26 cellular contexts compared by ENCODE assay signal in genomic region chr14:75650253-75651058, GRCh38. TPM values are rescaled to one million over a fixed set of nuclear protein-coding genes. Genes with fewer than 3 reads are reported as not detected.
DNase-seq lines count a peak whose midpoint lies in the region; ATAC-seq, FAIRE-seq and TF ChIP-seq lines count a peak whose summit lies in the region.
"Had no signal": no experiment of that assay in that cellular context is flagged by ENCODE, and none has a peak within 500 bp of the region (broad histone marks: within the 10 kb centered on the region; RNA-seq: fewer than 3 reads in every experiment).

No MANE protein-coding gene starts in this region.

- peak; percentile 32 for ATAC-seq in left lobe of liver
- ATAC-seq in HG02970 (IDR thresholded peaks at IDR 0.05; ENCODE audit: low FRiP score, unreplicated experiment), result no peak
- no peak for ATAC-seq in HG02588 (IDR thresholded peaks at IDR 0.05; ENCODE audit: unreplicated experiment)
- ATAC-seq: HCT116 had no signal

- in situ Hi-C loops in mammary epithelial cell (cut with MboI; ENCODE audit: low sequenced_read_pairs in 2 of 2), result loop anchor here (5.0 to 25.0 kb wide), 2 partner anchors 73 to 513 kb away; partner anchors contain the start of genes FLVCR2 (in 1 of the 2) and NEK9 (in 1 of the 2)

- H3K27me3 Mint-ChIP-seq in MCF 10A (ENCODE audit: insufficient read depth, unreplicated experiment), result no peaks in the 10 kb centered on the region
- H3K27me3 Mint-ChIP-seq in nephron (ENCODE audit: low read depth), result no peaks in the 10 kb centered on the region
- H3K27me3 Mint-ChIP-seq: activated CD4-positive, alpha-beta memory T cell treated with anti-CD3 and anti-CD28 coated beads, Interleukin-2, amount 10 ng/mL, durations not matched to agents 7 days and 5 days; brain had no signal

- no peaks in the 10 kb centered on the region for H4K20me1 ChIP-seq in mammary epithelial cell (ENCODE audit: insufficient read depth, low read length)

- no peak overlapping the region for H2AFZ ChIP-seq in mammary epithelial cell (ENCODE audit: low read depth, low read length)

- H3K4me2 ChIP-seq in mammary epithelial cell (ENCODE audit: insufficient read depth, low read depth, low read length), result no peak overlapping the region

- CTCF ChIA-PET in MCF 10A (lab: Yijun Ruan, JAX) (interaction anchor here (0.6 to 13.9 kb wide), 6 partner anchors 8 to 159 kb away, joined by 3 to 470 read pairs (median 4); partner anchors contain the start of gene FLVCR2), mammary epithelial cell (lab: Charles Lee; ENCODE audit: low non-redundant PET) (no interaction called here)

- FAIRE-seq in frontal cortex (lab: Jason Lieb, UNC), result no peak
- FAIRE-seq: GM18507 had no signal

- H3K79me2 ChIP-seq in mammary epithelial cell (ENCODE audit: insufficient read depth, low read length), result no peaks in the 10 kb centered on the region

- dilution Hi-C loops in mammary epithelial cell (cut with HindIII; ENCODE audit: low sequenced_read_pairs), result no loop called here

- intact Hi-C loops in MCF 10A (cut with micrococcal nuclease), result loop anchor here (1.0 to 5.0 kb wide), 2 partner anchors 72 to 343 kb away; partner anchors contain the start of gene FLVCR2
- intact Hi-C loops in mammary epithelial cell (cut with micrococcal nuclease), result loop anchor here (5.0 to 10.0 kb wide), 2 partner anchors 156 to 343 kb away; no protein-coding TSS in a partner anchor
- intact Hi-C loops in cardiac septum (cut with DNase I), result no loop called here

- no peak for DNase-seq in MCF 10A (ENCODE audit: unreplicated experiment)
- no peak for DNase-seq in mammary epithelial cell
- no peak for DNase-seq in left lobe of liver (ENCODE audit: low spot score)
- no peak for DNase-seq in frontal cortex (ENCODE audit: low spot score in 2 of 2)
- no peak for DNase-seq in cardiac septum (ENCODE audit: low spot score)
- DNase-seq: activated CD4-positive, alpha-beta memory T cell treated with anti-CD3 and anti-CD28 coated beads, Interleukin-2, amount 10 ng/mL, durations not matched to agents 7 days and 5 days; activated CD4-positive, alpha-beta T cell treated with anti-CD3 and anti-CD28 coated beads for 1 hour; activated gamma-delta T cell; DMS79 treated with DMSO at 0.1 percent for 48 hours; effector CD4-positive, alpha-beta T cell; glutamatergic neuron; islet precursor cell; NCI-H146; NCI-H2107; nucleus accumbens; stimulated activated CD8-positive, alpha-beta memory T cell treated with anti-CD3 and anti-CD28 coated beads, Interleukin-4, amount 100 ng/mL, for 48 hours; stomach; tibial artery had no signal

- H3K4me3 ChIP-seq in mammary epithelial cell (replicated peaks in 1 of 3; ENCODE audit: insufficient read depth in 1 of 3, low read depth in 2 of 3, low read length in 3 of 3), result no peak overlapping the region
- H3K4me3 ChIP-seq: skin epidermis, stomach, tibial artery had no signal

- H3K36me3 ChIP-seq in mammary epithelial cell (ENCODE audit: insufficient read depth, low read length), result peaks cover 32% of the 10 kb centered on the region

- no peak overlapping the region for H3K27ac ChIP-seq in mammary epithelial cell (ENCODE audit: insufficient read depth, low read depth, low read length)
- H3K27ac ChIP-seq: HL-60, skin epidermis, stomach, tibial artery had no signal

- WGBS in mammary epithelial cell (ENCODE audit: low coverage, missing lambda C conversion rate), result 96% methylated on average over 5 of the region's 5 CpGs

- H3K4me1 ChIP-seq in mammary epithelial cell (ENCODE audit: insufficient read depth, low read length), result peaks cover 36% of the 10 kb centered on the region

- H3K4me3 Mint-ChIP-seq in MCF 10A (ENCODE audit: unreplicated experiment) (no peak overlapping the region), nephron (peak overlapping the region in 1 of 3 experiments; percentile 17)
- H3K4me3 Mint-ChIP-seq: activated CD4-positive, alpha-beta memory T cell treated with anti-CD3 and anti-CD28 coated beads, Interleukin-2, amount 10 ng/mL, durations not matched to agents 7 days and 5 days; brain had no signal

- no peak overlapping the region for H3K9ac ChIP-seq in mammary epithelial cell (ENCODE audit: insufficient read depth, low read length)

- POLR2A ChIA-PET in MCF 10A (lab: Yijun Ruan, JAX), result interaction anchor here (0.6 to 18.0 kb wide), 4 partner anchors 9 to 1856 kb away, joined by 3 to 230 read pairs (median 40); partner anchors contain the start of genes ERG28, FLVCR2 and TTLL5

- TF ChIP-seq CTCF in MCF 10A (IDR thresholded peaks at IDR 0.05; ENCODE audit: unreplicated experiment), result no peak
- no peak for TF ChIP-seq CTCF in mammary epithelial cell (conservative IDR thresholded peaks at IDR 0.05 in 1 of 2, IDR thresholded peaks at IDR 0.05 in 1 of 2; ENCODE audit: extremely low read depth in 1 of 2, insufficient read depth in 1 of 2, low read depth in 1 of 2, low read length in 2 of 2)
- TF ChIP-seq CTCF in nephron (IDR thresholded peaks at IDR 0.05; ENCODE audit: unreplicated experiment in 3 of 3), result no peak

- H3K9me3 Mint-ChIP-seq in MCF 10A (ENCODE audit: unreplicated experiment), result no peaks in the 10 kb centered on the region
- no peaks in the 10 kb centered on the region for H3K9me3 Mint-ChIP-seq in nephron
- H3K9me3 Mint-ChIP-seq: activated CD4-positive, alpha-beta memory T cell treated with anti-CD3 and anti-CD28 coated beads, Interleukin-2, amount 10 ng/mL, durations not matched to agents 7 days and 5 days had no signal

- no peaks in the 10 kb centered on the region for H3K27me3 ChIP-seq in mammary epithelial cell (ENCODE audit: insufficient read depth, low read length)
- H3K27me3 ChIP-seq: stomach, tibial artery had no signal

- H3K27ac Mint-ChIP-seq in MCF 10A (ENCODE audit: low read depth, unreplicated experiment) (peak overlapping the region; percentile 55), nephron (peak overlapping the region; percentile 86 to 92 (median 89))
- H3K27ac Mint-ChIP-seq: activated CD4-positive, alpha-beta memory T cell treated with anti-CD3 and anti-CD28 coated beads, Interleukin-2, amount 10 ng/mL, durations not matched to agents 7 days and 5 days had no signal

- peaks cover 74% of the 10 kb centered on the region for H3K36me3 Mint-ChIP-seq in MCF 10A (ENCODE audit: insufficient read depth, unreplicated experiment)
- H3K36me3 Mint-ChIP-seq in nephron (ENCODE audit: low read depth), result peaks cover 57% of the 10 kb centered on the region

- no TSS peak for BruUV-seq in MCF 10A (replicated peaks; lab: Mats Ljungman, UMichigan)
- BruUV-seq in mammary epithelial cell (replicated peaks; lab: Mats Ljungman, UMichigan), result no TSS peak

- H3K4me1 Mint-ChIP-seq in MCF 10A (ENCODE audit: insufficient read depth, unreplicated experiment) (peaks cover 36% of the 10 kb centered on the region), nephron (peaks cover 43% of the 10 kb centered on the region)

- H3K9me3 ChIP-seq in mammary epithelial cell (replicated peaks; ENCODE audit: insufficient read depth, low read length), result no peaks in the 10 kb centered on the region
- H3K9me3 ChIP-seq: stomach, tibial artery had no signal

RNA-seq across cellular contexts. Expression of gene ERG28, which starts 10.2 kb away (rescaled TPM):
- total RNA-seq in MCF 10A (2022) (10.4 and 11.1 TPM in 2 replicates), mammary epithelial cell (10 to 100 TPM in 1 of 2 donors, 1 to 10 TPM in 1; 9.5 to 26.9 TPM), left lobe of liver (17.9 TPM), frontal cortex (7.7 TPM), cardiac septum (7.5 TPM)
- 48.3 TPM for polyA plus RNA-seq in mammary epithelial cell
- polyA minus RNA-seq in mammary epithelial cell, result 47.4 TPM

RNA-seq across cellular contexts. Expression of gene TTLL5, which starts 10.6 kb away (rescaled TPM):
- total RNA-seq in MCF 10A (2022) (29.0 and 31.7 TPM in 2 replicates), mammary epithelial cell (10 to 100 TPM; 22.2 to 37.0 TPM), left lobe of liver (9.5 TPM), frontal cortex (35.1 TPM), cardiac septum (17.5 TPM)
- polyA plus RNA-seq in mammary epithelial cell, result 12.2 TPM
- 137 TPM for polyA minus RNA-seq in mammary epithelial cell
